ENCODE assay signal across 9 cellular contexts in the genomic region with DNA sequence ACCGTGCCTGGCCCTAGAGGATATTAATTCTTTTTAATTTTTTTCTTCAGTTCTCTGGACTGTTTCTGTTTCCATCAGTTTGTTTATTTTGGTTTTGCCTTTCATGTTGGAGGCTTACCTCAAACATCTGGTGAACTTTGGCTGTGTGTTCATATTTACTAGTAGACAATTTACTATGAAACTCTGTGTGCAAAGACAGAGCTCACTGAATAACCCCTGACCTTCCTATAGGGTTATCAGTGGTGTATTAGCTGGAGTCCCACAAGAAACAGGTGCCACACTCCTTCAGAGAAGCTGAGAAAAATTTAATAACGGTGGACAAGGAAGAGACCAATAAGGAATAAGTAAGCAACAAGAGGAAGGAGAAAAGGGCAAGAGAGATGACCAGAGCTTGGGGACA.
"Had no signal": no experiment of that assay in that cellular context is flagged by ENCODE, and none has a peak within 500 bp of the region (broad histone marks: within the 10 kb centered on the region; RNA-seq: fewer than 3 reads in every experiment).

No MANE protein-coding gene starts in this region.

- H3K27ac ChIP-seq: GM23248 had no signal

- H2AFZ ChIP-seq: GM23248 had no signal

- ATAC-seq: HCT116, K562 had no signal

- H3K36me3 ChIP-seq: HAP-1 had no signal

- FAIRE-seq: HTR-8/SVneo, K562 had no signal

- H3K4me1 ChIP-seq: HAP-1 had no signal

- H3K4me3 ChIP-seq: GM23248, HAP-1, K562 had no signal

- H3K9ac ChIP-seq: GM23248 had no signal

- DNase-seq: GM23248, GOT3, H7, HFFc6, KG1 had no signal

- H3K9me3 ChIP-seq: HAP-1 had no signal
